ENCODE assay signal across 25 cellular contexts in genomic region chr20:48709292-48709691, GRCh38.
A peak's percentile ranks its signal among the peaks of the same experiment; 100 is the strongest.
DNase-seq lines count a peak whose midpoint lies in the region; ATAC-seq and TF ChIP-seq lines count a peak whose summit lies in the region.
"Had no signal": no experiment of that assay in that cellular context is flagged by ENCODE, and none has a peak within 500 bp of the region (broad histone marks: within the 10 kb centered on the region; RNA-seq: fewer than 3 reads in every experiment).

No MANE protein-coding gene starts in this region.

- peak overlapping the region; percentile 8 for H3K27ac Mint-ChIP-seq in activated naive CD4-positive, alpha-beta T cell treated with anti-CD3 and anti-CD28 coated beads, Interleukin-2, amount 50 U/mL, for 24 hours
- no peak overlapping the region for H3K27ac Mint-ChIP-seq in activated naive CD4-positive, alpha-beta T cell treated with anti-CD3 and anti-CD28 coated beads, Interleukin-2, amount 10 ng/mL, durations not matched to agents 7 days and 5 days
- H3K27ac Mint-ChIP-seq in brain (peak overlapping the region in 4 of 5 experiments; percentile 30 to 64 (median 50)), Calu3 (ENCODE audit: unreplicated experiment) (no peak overlapping the region)
- peak overlapping the region in 7 of 10 donors; percentile 32 to 88 (median 71) for H3K27ac Mint-ChIP-seq in naive thymus-derived CD8-positive, alpha-beta T cell
- H3K27ac Mint-ChIP-seq: activated naive CD4-positive, alpha-beta T cell treated with anti-CD3 and anti-CD28 coated beads for 36 hours had no signal

- H3K4me1 Mint-ChIP-seq in activated naive CD4-positive, alpha-beta T cell treated with anti-CD3 and anti-CD28 coated beads, Interleukin-2, amount 50 U/mL, for 24 hours, result peaks cover 37% of the 10 kb centered on the region
- H3K4me1 Mint-ChIP-seq in activated naive CD4-positive, alpha-beta T cell treated with anti-CD3 and anti-CD28 coated beads, Interleukin-2, amount 10 ng/mL, durations not matched to agents 7 days and 5 days, result peaks cover 53% of the 10 kb centered on the region
- H3K4me1 Mint-ChIP-seq in brain (peaks cover 41% of the 10 kb centered on the region), Calu3 (ENCODE audit: low read depth, unreplicated experiment) (no peaks in the 10 kb centered on the region)
- H3K4me1 Mint-ChIP-seq in naive thymus-derived CD8-positive, alpha-beta T cell, result peaks cover 36 to 82% (median 77%) of the 10 kb centered on the region in 4 donors

- no peak for TF ChIP-seq CTCF in brain (conservative IDR thresholded peaks at IDR 0.05)
- TF ChIP-seq CTCF in tibial artery (IDR thresholded peaks at IDR 0.05), result no peak
- no peak for TF ChIP-seq CTCF in Calu3 (IDR thresholded peaks at IDR 0.05; ENCODE audit: unreplicated experiment)

- no peaks in the 10 kb centered on the region for H3K27me3 ChIP-seq in tibial artery
- H3K27me3 ChIP-seq: cardiac muscle cell, gastroesophageal sphincter had no signal

- no peaks in the 10 kb centered on the region for H3K36me3 ChIP-seq in tibial artery
- H3K36me3 ChIP-seq: cardiac muscle cell had no signal

- H3K4me3 ChIP-seq in tibial artery, result no peak overlapping the region
- H3K4me3 ChIP-seq: cardiac muscle cell, gastroesophageal sphincter, skin epidermis had no signal

- no peak for ATAC-seq in naive thymus-derived CD8-positive, alpha-beta T cell
- ATAC-seq: gastroesophageal sphincter, left lobe of liver, T-cell had no signal

- H3K4me1 ChIP-seq in tibial artery, result peaks cover 0 to 74% (median 53%) of the 10 kb centered on the region in 4 donors

- intact Hi-C loops in tibial artery (cut with DNase I; ENCODE audit: low total_unique reads), result no loop called here
- intact Hi-C loops in Calu3 (cut with micrococcal nuclease; ENCODE audit: unreplicated experiment), result no loop called here

- H3K36me3 Mint-ChIP-seq in activated naive CD4-positive, alpha-beta T cell treated with anti-CD3 and anti-CD28 coated beads, Interleukin-2, amount 50 U/mL, for 24 hours, result peaks cover 3% of the 10 kb centered on the region
- H3K36me3 Mint-ChIP-seq in activated naive CD4-positive, alpha-beta T cell treated with anti-CD3 and anti-CD28 coated beads, Interleukin-2, amount 10 ng/mL, durations not matched to agents 7 days and 5 days, result peaks cover 55% of the 10 kb centered on the region
- peaks cover 6% of the 10 kb centered on the region for H3K36me3 Mint-ChIP-seq in brain
- H3K36me3 Mint-ChIP-seq in naive thymus-derived CD8-positive, alpha-beta T cell, result peaks cover 0 to 47% (median 14%) of the 10 kb centered on the region in 3 donors
- H3K36me3 Mint-ChIP-seq in Calu3 (ENCODE audit: insufficient read depth, unreplicated experiment), result no peaks in the 10 kb centered on the region

- H3K27me3 Mint-ChIP-seq in activated naive CD4-positive, alpha-beta T cell treated with anti-CD3 and anti-CD28 coated beads, Interleukin-2, amount 50 U/mL, for 24 hours, result no peaks in the 10 kb centered on the region
- peaks cover 4% of the 10 kb centered on the region for H3K27me3 Mint-ChIP-seq in activated naive CD4-positive, alpha-beta T cell treated with anti-CD3 and anti-CD28 coated beads, Interleukin-2, amount 10 ng/mL, durations not matched to agents 7 days and 5 days
- H3K27me3 Mint-ChIP-seq in brain (no peaks in the 10 kb centered on the region), Calu3 (ENCODE audit: unreplicated experiment) (peaks cover 78% of the 10 kb centered on the region)
- no peaks in the 10 kb centered on the region for H3K27me3 Mint-ChIP-seq in naive thymus-derived CD8-positive, alpha-beta T cell
- H3K27me3 Mint-ChIP-seq: B cell, T-cell had no signal

- no peaks in the 10 kb centered on the region for H3K9me3 Mint-ChIP-seq in activated naive CD4-positive, alpha-beta T cell treated with anti-CD3 and anti-CD28 coated beads, Interleukin-2, amount 50 U/mL, for 24 hours
- no peaks in the 10 kb centered on the region for H3K9me3 Mint-ChIP-seq in activated naive CD4-positive, alpha-beta T cell treated with anti-CD3 and anti-CD28 coated beads, Interleukin-2, amount 10 ng/mL, durations not matched to agents 7 days and 5 days
- H3K9me3 Mint-ChIP-seq in brain (no peaks in the 10 kb centered on the region), Calu3 (ENCODE audit: low read depth, unreplicated experiment) (no peaks in the 10 kb centered on the region)
- H3K9me3 Mint-ChIP-seq in naive thymus-derived CD8-positive, alpha-beta T cell, result no peaks in the 10 kb centered on the region
- H3K9me3 Mint-ChIP-seq: activated naive CD4-positive, alpha-beta T cell treated with anti-CD3 and anti-CD28 coated beads for 36 hours; T-cell had no signal

- no peak for DNase-seq in activated naive CD4-positive, alpha-beta T cell treated with anti-CD3 and anti-CD28 coated beads, Interleukin-2, amount 10 ng/mL, durations not matched to agents 7 days and 5 days
- DNase-seq in naive thymus-derived CD8-positive, alpha-beta T cell, result no peak
- DNase-seq in tibial artery, result peak in 1 of 2 donors; percentile 28
- DNase-seq in Calu3, result no peak
- no peak for DNase-seq in NCI-H2227 treated with DMSO at 0.1 percent for 48 hours (lab: John Stamatoyannopoulos, UW)
- no peak for DNase-seq in NCI-H187 treated with DMSO at 0.1 percent for 48 hours (lab: John Stamatoyannopoulos, UW)
- DNase-seq: activated CD4-positive, alpha-beta T cell treated with anti-CD3 and anti-CD28 coated beads for 1 hour; activated naive CD4-positive, alpha-beta T cell treated with anti-CD3 and anti-CD28 coated beads for 36 hours; activated T-cell treated with anti-CD3 and anti-CD28 coated beads, Interleukin-2, amount 50 U/mL, for 1 hour; dermis blood vessel endothelial cell; H7; KBM-7; mesenchymal stem cell; NCI-H446; occipital lobe; T-cell; trophoblast cell had no signal

- H3K4me3 Mint-ChIP-seq in activated naive CD4-positive, alpha-beta T cell treated with anti-CD3 and anti-CD28 coated beads, Interleukin-2, amount 50 U/mL, for 24 hours, result no peak overlapping the region
- H3K4me3 Mint-ChIP-seq in activated naive CD4-positive, alpha-beta T cell treated with anti-CD3 and anti-CD28 coated beads, Interleukin-2, amount 10 ng/mL, durations not matched to agents 7 days and 5 days, result no peak overlapping the region
- H3K4me3 Mint-ChIP-seq in brain, result no peak overlapping the region
- H3K4me3 Mint-ChIP-seq in naive thymus-derived CD8-positive, alpha-beta T cell, result no peak overlapping the region
- H3K4me3 Mint-ChIP-seq in Calu3 (ENCODE audit: low read depth, unreplicated experiment), result no peak overlapping the region
- H3K4me3 Mint-ChIP-seq: activated naive CD4-positive, alpha-beta T cell treated with anti-CD3 and anti-CD28 coated beads for 36 hours; B cell; T-cell had no signal

- H3K27ac ChIP-seq in tibial artery, result peak overlapping the region; percentile 38 to 78
- H3K27ac ChIP-seq: cardiac muscle cell, RWPE1, skin epidermis had no signal

- POLR2A ChIA-PET in naive thymus-derived CD8-positive, alpha-beta T cell (lab: Charles Lee), result interaction anchor here (0.5 to 1.3 kb wide), 3 partner anchors 8 to 27 kb away, joined by 3 to 4 read pairs (median 3); no protein-coding TSS in a partner anchor

- BruUV-seq in Calu3 (replicated peaks; lab: Mats Ljungman, UMichigan), result no TSS peak

- CTCF ChIA-PET in activated naive CD4-positive, alpha-beta T cell treated with anti-CD3 and anti-CD28 coated beads, Interleukin-2, amount 10 ng/mL, durations not matched to agents 7 days and 5 days (lab: Charles Lee), result interaction anchor here (0.8 kb wide), 1 partner anchor 14 kb away, joined by 3 read pairs; no protein-coding TSS in a partner anchor
- CTCF ChIA-PET in Calu3 (lab: Charles Lee), result interaction anchor here (1.4 kb wide), 1 partner anchor 9 kb away, joined by 3 read pairs; no protein-coding TSS in a partner anchor

- H3K9me3 ChIP-seq in tibial artery, result no peaks in the 10 kb centered on the region
- H3K9me3 ChIP-seq: gastroesophageal sphincter had no signal

Comparison
In these comparisons a context has a peak if more than half of its experiments do, and no peak if none do; other contexts are left out.
1. H3K27ac Mint-ChIP-seq: peak in activated naive CD4-positive, alpha-beta T cell treated with anti-CD3 and anti-CD28 coated beads, Interleukin-2, amount 50 U/mL, for 24 hours (single experiment), brain (4 of 5) and naive thymus-derived CD8-positive, alpha-beta T cell (7 of 10); none in activated naive CD4-positive, alpha-beta T cell treated with anti-CD3 and anti-CD28 coated beads, Interleukin-2, amount 10 ng/mL, durations not matched to agents 7 days and 5 days (single experiment) and Calu3 (single experiment).